ENCODE assay signal across 28 cellular contexts in genomic region chr13:27159806-27160563, GRCh38. TPM values are rescaled to one million over a fixed set of nuclear protein-coding genes. Genes with fewer than 3 reads are reported as not detected.
A peak's percentile ranks its signal among the peaks of the same experiment; 100 is the strongest.
DNase-seq lines count a peak whose midpoint lies in the region; ATAC-seq, FAIRE-seq and TF ChIP-seq lines count a peak whose summit lies in the region.
"Had no signal": no experiment of that assay in that cellular context is flagged by ENCODE, and none has a peak within 500 bp of the region (broad histone marks: within the 10 kb centered on the region; RNA-seq: fewer than 3 reads in every experiment).

No MANE protein-coding gene starts in this region.

- peak; percentile 26 for ATAC-seq in CD8-positive, alpha-beta T cell
- no peak for ATAC-seq in naive thymus-derived CD4-positive, alpha-beta T cell
- ATAC-seq: natural killer cell treated with Interleukin-12 subunit alpha and Interleukin-12 subunit beta and Interleukin-15 and Interleukin-18, amount 100 ng/mL, for 72 hours; Panc1 had no signal

- no peak overlapping the region for H3K27ac Mint-ChIP-seq in CD8-positive, alpha-beta T cell
- H3K27ac Mint-ChIP-seq in activated naive CD8-positive, alpha-beta T cell treated with anti-CD3 and anti-CD28 coated beads for 36 hours: peak overlapping the region; percentile 75
- H3K27ac Mint-ChIP-seq in naive thymus-derived CD4-positive, alpha-beta T cell: peak overlapping the region in 2 of 9 donors; percentile 33 to 51
- H3K27ac Mint-ChIP-seq in progenitor cell of endocrine pancreas: no peak overlapping the region
- H3K27ac Mint-ChIP-seq: brain had no signal

- H3K4me3 Mint-ChIP-seq in CD8-positive, alpha-beta T cell: peak overlapping the region; percentile 6
- no peak overlapping the region for H3K4me3 Mint-ChIP-seq in activated naive CD8-positive, alpha-beta T cell treated with anti-CD3 and anti-CD28 coated beads for 36 hours
- H3K4me3 Mint-ChIP-seq in naive thymus-derived CD4-positive, alpha-beta T cell: peak overlapping the region in 8 of 10 donors; percentile 1 to 70 (median 28)
- H3K4me3 Mint-ChIP-seq in progenitor cell of endocrine pancreas (ENCODE audit: low read depth): no peak overlapping the region
- H3K4me3 Mint-ChIP-seq: brain; natural killer cell treated with Interleukin-12 subunit alpha and Interleukin-12 subunit beta and Interleukin-15 and Interleukin-18, amount 100 ng/mL, for 72 hours had no signal

- H3K27ac ChIP-seq in CD8-positive, alpha-beta T cell (ENCODE audit: low read depth, low read length): no peak overlapping the region
- no peak overlapping the region for H3K27ac ChIP-seq in naive thymus-derived CD4-positive, alpha-beta T cell (ENCODE audit: low read depth, low read length)
- H3K27ac ChIP-seq: adrenal gland, BLaER1, left ventricle myocardium inferior, upper lobe of left lung had no signal

- no peaks in the 10 kb centered on the region for H3K36me3 ChIP-seq in CD8-positive, alpha-beta T cell (ENCODE audit: insufficient read depth, low read length)
- no peaks in the 10 kb centered on the region for H3K36me3 ChIP-seq in naive thymus-derived CD4-positive, alpha-beta T cell (ENCODE audit: control insufficient read depth in 2 of 3, insufficient read depth in 3 of 3, low read length in 3 of 3)
- H3K36me3 ChIP-seq: adrenal gland, upper lobe of left lung had no signal

- no peak overlapping the region for H3K4me3 ChIP-seq in CD8-positive, alpha-beta T cell (ENCODE audit: low read depth, low read length)
- H3K4me3 ChIP-seq in naive thymus-derived CD4-positive, alpha-beta T cell (ENCODE audit: low read length): no peak overlapping the region
- H3K4me3 ChIP-seq: adrenal gland, BLaER1, left ventricle myocardium inferior, smooth muscle cell, upper lobe of left lung had no signal

- H3K4me1 ChIP-seq in CD8-positive, alpha-beta T cell (ENCODE audit: insufficient read depth, low read length): peaks cover 19% of the 10 kb centered on the region
- peaks cover 0 to 11% of the 10 kb centered on the region in 2 donors for H3K4me1 ChIP-seq in naive thymus-derived CD4-positive, alpha-beta T cell (ENCODE audit: control insufficient read depth in 2 of 2, insufficient read depth in 2 of 2, low read length in 2 of 2)
- H3K4me1 ChIP-seq: BLaER1 had no signal

- no peaks in the 10 kb centered on the region for H3K9me3 Mint-ChIP-seq in CD8-positive, alpha-beta T cell
- peaks cover 12% of the 10 kb centered on the region for H3K9me3 Mint-ChIP-seq in activated naive CD8-positive, alpha-beta T cell treated with anti-CD3 and anti-CD28 coated beads for 36 hours
- peaks cover 2 to 17% (median 5%) of the 10 kb centered on the region in 11 donors for H3K9me3 Mint-ChIP-seq in naive thymus-derived CD4-positive, alpha-beta T cell
- H3K9me3 Mint-ChIP-seq in progenitor cell of endocrine pancreas (ENCODE audit: low read depth): peaks cover 27% of the 10 kb centered on the region
- H3K9me3 Mint-ChIP-seq: natural killer cell treated with Interleukin-12 subunit alpha and Interleukin-12 subunit beta and Interleukin-15 and Interleukin-18, amount 100 ng/mL, for 72 hours had no signal

- intact Hi-C loops in CD8-positive, alpha-beta T cell (cut with DNase I, micrococcal nuclease): loop anchor here in 1 of 2 experiments (10.0 kb wide), 1 partner anchor 45 kb away; no protein-coding TSS in a partner anchor
- intact Hi-C loops in naive thymus-derived CD4-positive, alpha-beta T cell (cut with micrococcal nuclease): no loop called here

- H3K27me3 Mint-ChIP-seq in CD8-positive, alpha-beta T cell (ENCODE audit: low read depth): no peaks in the 10 kb centered on the region
- H3K27me3 Mint-ChIP-seq in activated naive CD8-positive, alpha-beta T cell treated with anti-CD3 and anti-CD28 coated beads for 36 hours: no peaks in the 10 kb centered on the region
- H3K27me3 Mint-ChIP-seq in naive thymus-derived CD4-positive, alpha-beta T cell: no peaks in the 10 kb centered on the region
- no peaks in the 10 kb centered on the region for H3K27me3 Mint-ChIP-seq in progenitor cell of endocrine pancreas
- H3K27me3 Mint-ChIP-seq: natural killer cell treated with Interleukin-12 subunit alpha and Interleukin-12 subunit beta and Interleukin-15 and Interleukin-18, amount 100 ng/mL, for 72 hours had no signal

- POLR2A ChIA-PET in CD8-positive, alpha-beta T cell (lab: Charles Lee): interaction anchor here (0.6 kb wide), 1 partner anchor 39 kb away, joined by 4 read pairs; no protein-coding TSS in a partner anchor
- POLR2A ChIA-PET in naive thymus-derived CD4-positive, alpha-beta T cell (lab: Charles Lee): no interaction called here

- no peaks in the 10 kb centered on the region for H3K27me3 ChIP-seq in CD8-positive, alpha-beta T cell (ENCODE audit: insufficient read depth, low read length)
- no peaks in the 10 kb centered on the region for H3K27me3 ChIP-seq in naive thymus-derived CD4-positive, alpha-beta T cell (ENCODE audit: control insufficient read depth in 2 of 2, insufficient read depth in 2 of 2, low read length in 2 of 2)
- H3K27me3 ChIP-seq: adrenal gland, BLaER1, upper lobe of left lung had no signal

- peaks cover 62% of the 10 kb centered on the region for H3K4me1 Mint-ChIP-seq in CD8-positive, alpha-beta T cell (ENCODE audit: low read depth)
- peaks cover 51% of the 10 kb centered on the region for H3K4me1 Mint-ChIP-seq in activated naive CD8-positive, alpha-beta T cell treated with anti-CD3 and anti-CD28 coated beads for 36 hours
- H3K4me1 Mint-ChIP-seq in naive thymus-derived CD4-positive, alpha-beta T cell: peaks cover 31 to 72% (median 65%) of the 10 kb centered on the region in 7 donors
- peaks cover 9% of the 10 kb centered on the region for H3K4me1 Mint-ChIP-seq in progenitor cell of endocrine pancreas (ENCODE audit: low read depth)

- no peak for DNase-seq in CD8-positive, alpha-beta T cell
- DNase-seq in GM12892 (ENCODE audit: insufficient read length) (no peak), CD1c-positive myeloid dendritic cell (ENCODE audit: extremely low spot score) (no peak), progenitor cell of endocrine pancreas (ENCODE audit: low spot score, unreplicated experiment) (no peak), COLO668 (lab: John Stamatoyannopoulos, UW; ENCODE audit: unreplicated experiment) (no peak)
- DNase-seq in activated naive CD8-positive, alpha-beta T cell treated with anti-CD3 and anti-CD28 coated beads for 36 hours: no peak
- DNase-seq in naive thymus-derived CD4-positive, alpha-beta T cell: no peak
- DNase-seq: activated CD4-positive, alpha-beta T cell treated with anti-CD3 and anti-CD28 coated beads, Interleukin-2, amount 50 U/mL, for 4 hours; activated effector memory CD4-positive, alpha-beta T cell treated with anti-CD3 and anti-CD28 coated beads, Interleukin-2, amount 50 U/mL, for 16 hours; adrenal gland; Calu3; DMS79 treated with DMSO at 0.1 percent for 48 hours; islet precursor cell; left ventricle myocardium inferior; midbrain; NCI-H1436 treated with DMSO at 0.1 percent for 48 hours; NCI-H524 treated with DMSO at 0.1 percent for 48 hours; retina; SHP77; stimulated activated CD4-positive, alpha-beta T cell treated with anti-CD3 and anti-CD28 coated beads, Interleukin-1b, Interleukin-23, amount 100 ng/mL, for 48 hours; substantia nigra; SW 1271; upper lobe of left lung had no signal

- peaks cover 5% of the 10 kb centered on the region for H3K36me3 Mint-ChIP-seq in CD8-positive, alpha-beta T cell
- peaks cover 49% of the 10 kb centered on the region for H3K36me3 Mint-ChIP-seq in activated naive CD8-positive, alpha-beta T cell treated with anti-CD3 and anti-CD28 coated beads for 36 hours
- peaks cover 8 to 34% (median 25%) of the 10 kb centered on the region in 5 donors for H3K36me3 Mint-ChIP-seq in naive thymus-derived CD4-positive, alpha-beta T cell
- H3K36me3 Mint-ChIP-seq in progenitor cell of endocrine pancreas (ENCODE audit: insufficient read depth): peaks cover 18% of the 10 kb centered on the region

- TF ChIP-seq POLR2A in GM12892 (IDR thresholded peaks at IDR 0.05; ENCODE audit: low read depth, low read length): no peak

- TF ChIP-seq CTCF in CD8-positive, alpha-beta T cell (IDR thresholded peaks at IDR 0.05): no peak
- no peak for TF ChIP-seq CTCF in progenitor cell of endocrine pancreas (IDR thresholded peaks at IDR 0.05; ENCODE audit: unreplicated experiment)

- peak; percentile 33 for FAIRE-seq in GM12892 (lab: Jason Lieb, UNC)

- CTCF ChIA-PET in CD8-positive, alpha-beta T cell (lab: Charles Lee): no interaction called here
- CTCF ChIA-PET in naive thymus-derived CD4-positive, alpha-beta T cell (lab: Charles Lee): no interaction called here

- H3K9me3 ChIP-seq in CD8-positive, alpha-beta T cell (ENCODE audit: low read length): no peaks in the 10 kb centered on the region
- H3K9me3 ChIP-seq in naive thymus-derived CD4-positive, alpha-beta T cell (ENCODE audit: control insufficient read depth in 2 of 3, low read length in 3 of 3): no peaks in the 10 kb centered on the region
- H3K9me3 ChIP-seq: upper lobe of left lung had no signal

RNA-seq across cellular contexts. Expression of gene USP12, which starts 11.6 kb away (rescaled TPM):
- 10 to 100 TPM; 80.3 to 85.1 TPM for total RNA-seq in CD8-positive, alpha-beta T cell
- polyA plus RNA-seq in GM12892 (2012; ENCODE audit: missing spikeins): 37.2 TPM
- total RNA-seq in activated naive CD8-positive, alpha-beta T cell treated with anti-CD3 and anti-CD28 coated beads for 36 hours: 10 to 100 TPM; 48.4 to 48.9 TPM
- 10 to 100 TPM; 22.2 to 53.5 (median 25.1) TPM for total RNA-seq in naive thymus-derived CD4-positive, alpha-beta T cell
- polyA plus RNA-seq in naive thymus-derived CD4-positive, alpha-beta T cell: 10 to 100 TPM; 11.0 to 11.3 TPM
- 29.8 and 30.8 TPM in 2 replicates for total RNA-seq in progenitor cell of endocrine pancreas

Comparison
In these comparisons a context has a peak if more than half of its experiments do, and no peak if none do; other contexts are left out.
1. H3K4me3 Mint-ChIP-seq: peak in CD8-positive, alpha-beta T cell (single experiment) and naive thymus-derived CD4-positive, alpha-beta T cell (8 of 10); none in activated naive CD8-positive, alpha-beta T cell treated with anti-CD3 and anti-CD28 coated beads for 36 hours (single experiment) and progenitor cell of endocrine pancreas (single experiment).